In the genomic region with DNA sequence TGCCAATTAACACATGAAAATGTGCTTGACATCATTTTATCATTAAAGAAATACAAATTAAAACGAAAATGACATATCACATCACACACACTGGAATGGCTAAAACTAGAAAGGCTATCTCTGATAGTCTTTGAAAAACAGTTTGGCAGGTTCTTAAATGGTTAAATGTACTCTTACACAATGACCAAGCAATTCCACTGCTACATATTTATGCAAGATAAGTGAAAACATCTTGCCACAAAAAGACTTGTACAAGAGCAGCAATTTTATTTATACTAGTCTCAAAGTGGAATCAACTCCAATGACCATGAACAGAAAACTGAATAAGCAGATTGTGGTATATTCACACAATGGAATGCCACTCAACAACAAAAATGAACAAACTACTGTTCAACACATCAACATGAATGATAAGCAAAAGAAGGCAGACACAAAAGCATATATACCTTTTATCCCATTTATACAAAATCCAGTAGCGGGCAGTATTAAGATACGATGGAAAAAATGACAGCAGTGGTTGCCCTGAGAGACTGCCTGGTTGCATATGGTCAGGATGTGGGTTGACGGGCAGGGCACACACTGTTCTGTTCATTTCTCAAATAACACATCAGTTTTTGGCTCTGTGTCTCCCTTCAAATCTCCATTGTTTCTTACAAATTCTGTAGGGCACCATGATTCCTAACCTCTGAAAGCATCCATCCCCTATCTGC, we compare ENCODE assay signal across 8 cellular contexts. TPM values are rescaled to one million over a fixed set of nuclear protein-coding genes. Genes with fewer than 3 reads are reported as not detected.
DNase-seq lines count a peak whose midpoint lies in the region; ATAC-seq, FAIRE-seq and TF ChIP-seq lines count a peak whose summit lies in the region.

No MANE protein-coding gene starts in this region.

- H3K4me1 ChIP-seq in kidney (ENCODE audit: control insufficient read depth in 1 of 2, insufficient read depth in 1 of 2, low read depth in 1 of 2, low read length in 2 of 2) = peaks cover 2 to 3% of the 10 kb centered on the region in 2 donors

- H3K9me3 ChIP-seq in kidney (ENCODE audit: control insufficient read depth in 1 of 2, low read length in 2 of 2) = no peaks in the 10 kb centered on the region

- peaks cover 80% of the 10 kb centered on the region for H3K36me3 Mint-ChIP-seq in activated T-cell treated with anti-CD3 and anti-CD28 coated beads, Interleukin-2, amount 50 U/mL, for 24 hours (ENCODE audit: low read depth)
- no peaks in the 10 kb centered on the region for H3K36me3 Mint-ChIP-seq in glutamatergic neuron (ENCODE audit: unreplicated experiment)

- peaks cover 6 to 9% of the 10 kb centered on the region in 2 donors for H3K36me3 ChIP-seq in kidney (ENCODE audit: control insufficient read depth in 1 of 2, insufficient read depth in 2 of 2, low read length in 2 of 2)

- H3K4me3 Mint-ChIP-seq in activated T-cell treated with anti-CD3 and anti-CD28 coated beads, Interleukin-2, amount 50 U/mL, for 24 hours = peak overlapping the region; percentile 28
- no peak overlapping the region for H3K4me3 Mint-ChIP-seq in glutamatergic neuron (ENCODE audit: unreplicated experiment)

- intact Hi-C loops in kidney (cut with DNase I) = no loop called here

- ATAC-seq in GM18861 (IDR thresholded peaks at IDR 0.05; ENCODE audit: unreplicated experiment) (peak; percentile 52), HG03159 (IDR thresholded peaks at IDR 0.05; ENCODE audit: unreplicated experiment) (peak; percentile 63), HG03025 (IDR thresholded peaks at IDR 0.05; ENCODE audit: low FRiP score, unreplicated experiment) (no peak), GM21360 (IDR thresholded peaks at IDR 0.05; ENCODE audit: unreplicated experiment) (no peak)

- no peak overlapping the region for H3K27ac ChIP-seq in kidney (ENCODE audit: low read depth in 2 of 2, low read length in 2 of 2)

- peaks cover 63% of the 10 kb centered on the region for H3K4me1 Mint-ChIP-seq in activated T-cell treated with anti-CD3 and anti-CD28 coated beads, Interleukin-2, amount 50 U/mL, for 24 hours (ENCODE audit: low read depth)
- H3K4me1 Mint-ChIP-seq in glutamatergic neuron (ENCODE audit: low read depth, unreplicated experiment) = no peaks in the 10 kb centered on the region

- peak overlapping the region; percentile 81 for H3K27ac Mint-ChIP-seq in activated T-cell treated with anti-CD3 and anti-CD28 coated beads, Interleukin-2, amount 50 U/mL, for 24 hours
- no peak overlapping the region for H3K27ac Mint-ChIP-seq in glutamatergic neuron (ENCODE audit: unreplicated experiment)

- DNase-seq in activated T-cell treated with anti-CD3 and anti-CD28 coated beads, Interleukin-2, amount 50 U/mL, for 24 hours = no peak
- DNase-seq in kidney (peak; percentile 45), glutamatergic neuron (no peak), GOT3 (lab: John Stamatoyannopoulos, UW) (no peak)

- H3K9me3 Mint-ChIP-seq in activated T-cell treated with anti-CD3 and anti-CD28 coated beads, Interleukin-2, amount 50 U/mL, for 24 hours = peaks cover 2% of the 10 kb centered on the region
- H3K9me3 Mint-ChIP-seq in glutamatergic neuron (ENCODE audit: unreplicated experiment) = no peaks in the 10 kb centered on the region

- H3K9ac ChIP-seq in kidney (ENCODE audit: low read length in 2 of 2) = no peak overlapping the region

- FAIRE-seq in kidney (lab: Jason Lieb, UNC) = peak; percentile 37

- no peak overlapping the region for H3K4me3 ChIP-seq in kidney (ENCODE audit: low read length in 2 of 2)

- TF ChIP-seq CTCF in kidney (IDR thresholded peaks at IDR 0.05; ENCODE audit: borderline replicate concordance, extremely low read depth, insufficient read depth) (no peak), glutamatergic neuron (IDR thresholded peaks at IDR 0.05; ENCODE audit: partially characterized antibody, unreplicated experiment) (no peak)

- H3K27me3 Mint-ChIP-seq in activated T-cell treated with anti-CD3 and anti-CD28 coated beads, Interleukin-2, amount 50 U/mL, for 24 hours = no peaks in the 10 kb centered on the region
- H3K27me3 Mint-ChIP-seq in glutamatergic neuron (ENCODE audit: unreplicated experiment) = no peaks in the 10 kb centered on the region

RNA-seq across cellular contexts. Expression of a gene that starts 25.3 kb away (rescaled TPM):
- total RNA-seq in kidney = 118 TPM
- 35.7 TPM for polyA plus RNA-seq in kidney (ENCODE audit: insufficient read depth, low read depth, low replicate concordance)
- total RNA-seq in glutamatergic neuron (ENCODE audit: unreplicated experiment) = not detected

Comparison
In these comparisons a context has a peak if more than half of its experiments do, and no peak if none do; other contexts are left out.
1. ATAC-seq: peak in GM18861 (single experiment) and HG03159 (single experiment); none in HG03025 (single experiment) and GM21360 (single experiment).
2. RNA of a gene that starts 25.3 kb away (total RNA-seq): 118 TPM in kidney (single experiment); not detected in glutamatergic neuron (single experiment); every median in the first group is over 100 times any median in the second.